In genomic region chr15:75095594-75095993, GRCh38 we compare ENCODE assay signal across 18 cellular contexts.
DNase-seq lines count a peak whose midpoint lies in the region; ATAC-seq and TF ChIP-seq lines count a peak whose summit lies in the region.
"Had no signal": no experiment of that assay in that cellular context is flagged by ENCODE, and none has a peak within 500 bp of the region (broad histone marks: within the 10 kb centered on the region; RNA-seq: fewer than 3 reads in every experiment).

No MANE protein-coding gene starts in this region.

- no peaks in the 10 kb centered on the region for H3K27me3 ChIP-seq in GM06990 (replicated peaks; ENCODE audit: control insufficient read depth, insufficient read depth, low read length)

- DNase-seq in GM06990 (ENCODE audit: extremely low read depth, insufficient read length) (peak; percentile 61), Right ventricle myocardium inferior (ENCODE audit: missing footprints) (no peak), NCI-H2196 treated with DMSO at 0.1 percent for 48 hours (lab: John Stamatoyannopoulos, UW; ENCODE audit: unreplicated experiment) (no peak)
- DNase-seq in naive thymus-derived CD8-positive, alpha-beta T cell = no peak
- no peak for DNase-seq in activated T-cell treated with anti-CD3 and anti-CD28 coated beads, Interleukin-2, amount 50 U/mL, for 24 hours
- DNase-seq: activated CD8-positive, alpha-beta memory T cell treated with anti-CD3 and anti-CD28 coated beads for 24 hours; activated effector memory CD4-positive, alpha-beta T cell treated with anti-CD3 and anti-CD28 coated beads, Interleukin-2, amount 50 U/mL, for 16 hours; anterior cingulate cortex; CD4-positive, CD25-positive, alpha-beta regulatory T cell; erythroblast; GOT3; midbrain; stimulated activated naive CD4-positive, alpha-beta T cell had no signal

- no peaks in the 10 kb centered on the region for H3K36me3 ChIP-seq in GM06990 (ENCODE audit: control insufficient read depth, insufficient read depth, low read length)

- H3K27me3 Mint-ChIP-seq in naive thymus-derived CD8-positive, alpha-beta T cell = no peaks in the 10 kb centered on the region
- H3K27me3 Mint-ChIP-seq in activated T-cell treated with anti-CD3 and anti-CD28 coated beads, Interleukin-2, amount 50 U/mL, for 24 hours = peaks cover 11% of the 10 kb centered on the region
- H3K27me3 Mint-ChIP-seq: type B pancreatic cell had no signal

- ATAC-seq in GM19395 (IDR thresholded peaks at IDR 0.05; ENCODE audit: unreplicated experiment) (peak; percentile 59), HG02763 (IDR thresholded peaks at IDR 0.05; ENCODE audit: unreplicated experiment) (peak; percentile 25), HG03442 (IDR thresholded peaks at IDR 0.05; ENCODE audit: unreplicated experiment) (peak; percentile 36), Right ventricle myocardium inferior (no peak)
- no peak for ATAC-seq in naive thymus-derived CD8-positive, alpha-beta T cell
- ATAC-seq: SK-N-SH treated with all-trans-retinoic acid at 6 μM for 48 hours had no signal

- no peak overlapping the region for H3K4me3 Mint-ChIP-seq in naive thymus-derived CD8-positive, alpha-beta T cell
- no peak overlapping the region for H3K4me3 Mint-ChIP-seq in activated T-cell treated with anti-CD3 and anti-CD28 coated beads, Interleukin-2, amount 50 U/mL, for 24 hours
- H3K4me3 Mint-ChIP-seq: CD4-positive, CD25-positive, alpha-beta regulatory T cell; type B pancreatic cell had no signal

- peaks cover 0 to 23% (median 0%) of the 10 kb centered on the region in 4 donors for H3K4me1 Mint-ChIP-seq in naive thymus-derived CD8-positive, alpha-beta T cell
- H3K4me1 Mint-ChIP-seq in activated T-cell treated with anti-CD3 and anti-CD28 coated beads, Interleukin-2, amount 50 U/mL, for 24 hours (ENCODE audit: low read depth) = peaks cover 27% of the 10 kb centered on the region

- POLR2A ChIA-PET in naive thymus-derived CD8-positive, alpha-beta T cell (lab: Charles Lee) = no interaction called here

- intact Hi-C loops in Right ventricle myocardium inferior (cut with DNase I) = no loop called here

- H3K4me3 ChIP-seq in GM06990 (replicated peaks; ENCODE audit: low read depth, low read length) = no peak overlapping the region

- H3K27ac Mint-ChIP-seq in naive thymus-derived CD8-positive, alpha-beta T cell = no peak overlapping the region
- no peak overlapping the region for H3K27ac Mint-ChIP-seq in activated T-cell treated with anti-CD3 and anti-CD28 coated beads, Interleukin-2, amount 50 U/mL, for 24 hours
- H3K27ac Mint-ChIP-seq: CD4-positive, CD25-positive, alpha-beta regulatory T cell; type B pancreatic cell had no signal

- no peaks in the 10 kb centered on the region for H3K9me3 Mint-ChIP-seq in naive thymus-derived CD8-positive, alpha-beta T cell
- H3K9me3 Mint-ChIP-seq in activated T-cell treated with anti-CD3 and anti-CD28 coated beads, Interleukin-2, amount 50 U/mL, for 24 hours = peaks cover 9% of the 10 kb centered on the region
- H3K9me3 Mint-ChIP-seq: type B pancreatic cell had no signal

- H3K36me3 Mint-ChIP-seq in naive thymus-derived CD8-positive, alpha-beta T cell = peaks cover 0 to 2% (median 0%) of the 10 kb centered on the region in 3 donors
- peaks cover 4% of the 10 kb centered on the region for H3K36me3 Mint-ChIP-seq in activated T-cell treated with anti-CD3 and anti-CD28 coated beads, Interleukin-2, amount 50 U/mL, for 24 hours (ENCODE audit: low read depth)
- H3K36me3 Mint-ChIP-seq: CD4-positive, CD25-positive, alpha-beta regulatory T cell; type B pancreatic cell had no signal

- no peak for TF ChIP-seq CTCF in GM06990 (IDR thresholded peaks at IDR 0.05; ENCODE audit: insufficient read depth, low read length, poor library complexity, severe bottlenecking)

Comparison
In these comparisons a context has a peak if more than half of its experiments do, and no peak if none do; other contexts are left out.
1. ATAC-seq: peak in GM19395 (single experiment), HG02763 (single experiment) and HG03442 (single experiment); none in naive thymus-derived CD8-positive, alpha-beta T cell (0 of 2) and Right ventricle myocardium inferior (single experiment).